ENCODE assay signal across 24 cellular contexts in genomic region chr20:36546111-36546736, GRCh38. TPM values are rescaled to one million over a fixed set of nuclear protein-coding genes. Genes with fewer than 3 reads are reported as not detected.
A peak's percentile ranks its signal among the peaks of the same experiment; 100 is the strongest.
DNase-seq lines count a peak whose midpoint lies in the region; ATAC-seq, FAIRE-seq and TF ChIP-seq lines count a peak whose summit lies in the region.
"Had no signal": no experiment of that assay in that cellular context is flagged by ENCODE, and none has a peak within 500 bp of the region (broad histone marks: within the 10 kb centered on the region; RNA-seq: fewer than 3 reads in every experiment).

No MANE protein-coding gene starts in this region.

- CTCF ChIA-PET in MCF 10A (lab: Yijun Ruan, JAX): interaction anchor here (0.6 to 1.4 kb wide), 8 partner anchors 23 to 641 kb away, joined by 3 to 6 read pairs (median 3); partner anchors contain the start of gene RAB5IF

- H3K9ac ChIP-seq in astrocyte (ENCODE audit: low read length): peak overlapping the region; percentile 22
- H3K9ac ChIP-seq: parathyroid adenoma had no signal

- H3K27me3 ChIP-seq in breast epithelium (no peaks in the 10 kb centered on the region), astrocyte (ENCODE audit: insufficient read depth, low read length) (no peaks in the 10 kb centered on the region), tibial artery (no peaks in the 10 kb centered on the region)
- H3K27me3 ChIP-seq: heart right ventricle had no signal

- BruUV-seq in MCF 10A (replicated peaks; lab: Mats Ljungman, UMichigan): no TSS peak

- H3K4me1 Mint-ChIP-seq in MCF 10A (ENCODE audit: insufficient read depth, unreplicated experiment) (peaks cover 8% of the 10 kb centered on the region), astrocyte (ENCODE audit: low read depth, unreplicated experiment) (peaks cover 40% of the 10 kb centered on the region), nephron progenitor cell (peaks cover 48% of the 10 kb centered on the region)
- H3K4me1 Mint-ChIP-seq in naive thymus-derived CD8-positive, alpha-beta T cell: peaks cover 0 to 10% (median 4%) of the 10 kb centered on the region in 4 donors

- TF ChIP-seq CTCF in breast epithelium (IDR thresholded peaks at IDR 0.05) (no peak), MCF 10A (IDR thresholded peaks at IDR 0.05; ENCODE audit: unreplicated experiment) (no peak), astrocyte (IDR thresholded peaks at IDR 0.05; ENCODE audit: insufficient read depth, low read depth, low read length) (no peak), nephron progenitor cell (IDR thresholded peaks at IDR 0.05) (no peak), tibial artery (IDR thresholded peaks at IDR 0.05) (no peak)

- H3K4me3 ChIP-seq in breast epithelium (peak overlapping the region in 1 of 3 donors; percentile 16), astrocyte (ENCODE audit: insufficient read depth, low read depth, low read length) (no peak overlapping the region), tibial artery (peak overlapping the region; percentile 85 to 99)
- H3K4me3 ChIP-seq: A549; BLaER1 treated with 17β-estradiol and CSF1 and Interleukin-3, amounts not matched to agents 10 nM and 100 nM; heart right ventricle; left lung had no signal

- H3K4me1 ChIP-seq in breast epithelium (peaks cover 0 to 7% of the 10 kb centered on the region in 2 donors), astrocyte (ENCODE audit: insufficient read depth, low read length) (peaks cover 32% of the 10 kb centered on the region), tibial artery (peaks cover 0 to 80% (median 59%) of the 10 kb centered on the region in 4 donors)

- H3K4me2 ChIP-seq in astrocyte (ENCODE audit: low read length): no peak overlapping the region
- H3K4me2 ChIP-seq: A549; BLaER1 treated with 17β-estradiol and CSF1 and Interleukin-3, amounts not matched to agents 10 nM and 100 nM had no signal

- H3K27ac ChIP-seq in breast epithelium (peak overlapping the region; percentile 44 to 54), astrocyte (ENCODE audit: low read depth, low read length) (no peak overlapping the region), tibial artery (peak overlapping the region; percentile 97 to 99)
- H3K27ac ChIP-seq: A549; BLaER1 treated with 17β-estradiol and CSF1 and Interleukin-3, amounts not matched to agents 10 nM and 100 nM; left lung; parathyroid adenoma had no signal

- intact Hi-C loops in breast epithelium (cut with DNase I; ENCODE audit: low total_unique reads): no loop called here
- intact Hi-C loops in MCF 10A (cut with micrococcal nuclease): no loop called here
- intact Hi-C loops in tibial artery (cut with DNase I; ENCODE audit: low total_unique reads): no loop called here

- DNase-seq in breast epithelium (ENCODE audit: low spot score in 2 of 2): no peak
- DNase-seq in MCF 10A (ENCODE audit: unreplicated experiment): no peak
- no peak for DNase-seq in astrocyte (ENCODE audit: low read depth)
- no peak for DNase-seq in nephron progenitor cell
- peak in 1 of 2 donors; percentile 68 for DNase-seq in tibial artery
- DNase-seq in naive thymus-derived CD8-positive, alpha-beta T cell: no peak
- DNase-seq in SHP77 (lab: John Stamatoyannopoulos, UW): no peak
- DNase-seq in activated T-cell treated with anti-CD3 and anti-CD28 coated beads, Interleukin-2, amount 50 U/mL, for 48 hours: no peak
- DNase-seq: activated CD4-positive, alpha-beta T cell treated with anti-CD3 and anti-CD28 coated beads for 48 hours; Calu3; EL; heart right ventricle; left lung; NCI-H1417 treated with DMSO at 0.1 percent for 48 hours; NCI-H526; stimulated activated CD4-positive, alpha-beta T cell treated with anti-CD3 and anti-CD28 coated beads, Interleukin-1b, Interleukin-23, amount 100 ng/mL, for 48 hours; stimulated activated naive CD4-positive, alpha-beta T cell treated with Interleukin-2 at 50 U/mL for 16 hours had no signal

- H3K27me3 Mint-ChIP-seq in MCF 10A (ENCODE audit: insufficient read depth, unreplicated experiment) (no peaks in the 10 kb centered on the region), astrocyte (ENCODE audit: low read depth, unreplicated experiment) (no peaks in the 10 kb centered on the region), nephron progenitor cell (ENCODE audit: low read depth, poor library complexity) (peaks cover 3% of the 10 kb centered on the region)
- no peaks in the 10 kb centered on the region for H3K27me3 Mint-ChIP-seq in naive thymus-derived CD8-positive, alpha-beta T cell

- H3K27ac Mint-ChIP-seq in MCF 10A (ENCODE audit: low read depth, unreplicated experiment) (no peak overlapping the region), astrocyte (ENCODE audit: unreplicated experiment) (peak overlapping the region; percentile 66), nephron progenitor cell (peak overlapping the region; percentile 85)
- peak overlapping the region in 3 of 10 donors; percentile 20 to 70 (median 43) for H3K27ac Mint-ChIP-seq in naive thymus-derived CD8-positive, alpha-beta T cell

- peaks cover 96% of the 10 kb centered on the region for H4K20me1 ChIP-seq in astrocyte (ENCODE audit: insufficient read depth, low read length)
- H4K20me1 ChIP-seq: BLaER1 treated with 17β-estradiol and CSF1 and Interleukin-3, amounts not matched to agents 10 nM and 100 nM had no signal

- H3K79me2 ChIP-seq in astrocyte (ENCODE audit: insufficient read depth, low read length): peaks cover 61% of the 10 kb centered on the region

- H3K36me3 ChIP-seq in breast epithelium: no peaks in the 10 kb centered on the region
- H3K36me3 ChIP-seq in astrocyte (ENCODE audit: insufficient read depth, low read length): peaks cover 30% of the 10 kb centered on the region
- H3K36me3 ChIP-seq in tibial artery: peaks cover 48 to 59% (median 53%) of the 10 kb centered on the region in 3 donors
- H3K36me3 ChIP-seq: BLaER1 treated with 17β-estradiol and CSF1 and Interleukin-3, amounts not matched to agents 10 nM and 100 nM had no signal

- POLR2A ChIA-PET in MCF 10A (lab: Yijun Ruan, JAX): interaction anchor here (0.6 kb wide), 1 partner anchor 28 kb away, joined by 3 read pairs; no protein-coding TSS in a partner anchor
- POLR2A ChIA-PET in naive thymus-derived CD8-positive, alpha-beta T cell (lab: Charles Lee): no interaction called here

- H3K9me3 ChIP-seq in breast epithelium (no peaks in the 10 kb centered on the region), astrocyte (ENCODE audit: insufficient read depth, low read depth, low read length) (no peaks in the 10 kb centered on the region), tibial artery (no peaks in the 10 kb centered on the region)
- H3K9me3 ChIP-seq: A549; BLaER1 treated with 17β-estradiol and CSF1 and Interleukin-3, amounts not matched to agents 10 nM and 100 nM; heart right ventricle; left lung had no signal

- no peak overlapping the region for H3K4me3 Mint-ChIP-seq in MCF 10A (ENCODE audit: unreplicated experiment)
- peak overlapping the region; percentile 27 for H3K4me3 Mint-ChIP-seq in astrocyte (ENCODE audit: unreplicated experiment)
- H3K4me3 Mint-ChIP-seq in nephron progenitor cell: no peak overlapping the region
- no peak overlapping the region for H3K4me3 Mint-ChIP-seq in naive thymus-derived CD8-positive, alpha-beta T cell

- H3K9me3 Mint-ChIP-seq in MCF 10A (ENCODE audit: unreplicated experiment) (no peaks in the 10 kb centered on the region), astrocyte (ENCODE audit: unreplicated experiment) (no peaks in the 10 kb centered on the region), nephron progenitor cell (no peaks in the 10 kb centered on the region)
- no peaks in the 10 kb centered on the region for H3K9me3 Mint-ChIP-seq in naive thymus-derived CD8-positive, alpha-beta T cell

- H3K36me3 Mint-ChIP-seq in MCF 10A (ENCODE audit: insufficient read depth, unreplicated experiment) (peaks cover 8% of the 10 kb centered on the region), astrocyte (ENCODE audit: low read depth, unreplicated experiment) (peaks cover 23% of the 10 kb centered on the region), nephron progenitor cell (ENCODE audit: low read depth) (peaks cover 15% of the 10 kb centered on the region)
- H3K36me3 Mint-ChIP-seq in naive thymus-derived CD8-positive, alpha-beta T cell: no peaks in the 10 kb centered on the region

- no peak for FAIRE-seq in astrocyte (lab: Jason Lieb, UNC)
- FAIRE-seq: A549, bronchial epithelial cell, endothelial cell of umbilical vein, GM18507, TTC549 had no signal

- no peak for ATAC-seq in naive thymus-derived CD8-positive, alpha-beta T cell
- ATAC-seq: A549, heart right ventricle, left lung had no signal

- no peak overlapping the region for H2AFZ ChIP-seq in astrocyte (ENCODE audit: low read depth, low read length)
- H2AFZ ChIP-seq: parathyroid adenoma had no signal

- TF ChIP-seq POLR2A in breast epithelium (IDR thresholded peaks at IDR 0.05): no peak

RNA-seq across cellular contexts. Expression of gene MYL9, which starts 4.9 kb away (rescaled TPM):
- 100 to 1,000 TPM in 1 of 3 donors, 10 to 100 TPM in 2; 72.9 to 112 (median 91.8) TPM for total RNA-seq in breast epithelium
- 4.3 and 7.9 TPM in 2 replicates for total RNA-seq in MCF 10A (2022)
- 1,166 and 1,247 TPM in 2 replicates for total RNA-seq in astrocyte
- total RNA-seq in naive thymus-derived CD8-positive, alpha-beta T cell: not detected
- under 1 TPM in 1 of 3 donors, not detected in 2; 0.05 TPM for polyA plus RNA-seq in naive thymus-derived CD8-positive, alpha-beta T cell

RNA-seq across cellular contexts. Expression of gene TGIF2, which starts 27.2 kb away (rescaled TPM):
- total RNA-seq in breast epithelium: 10 to 100 TPM in 2 of 3 donors, 1 to 10 TPM in 1; 9.9 to 14.3 (median 13.4) TPM
- 5.9 and 9.7 TPM in 2 replicates for total RNA-seq in MCF 10A (2022)
- 24.4 and 27.8 TPM in 2 replicates for total RNA-seq in astrocyte
- 10 to 100 TPM; 37.8 to 38.4 TPM for total RNA-seq in naive thymus-derived CD8-positive, alpha-beta T cell
- 10 to 100 TPM; 25.7 to 36.8 (median 30.8) TPM for polyA plus RNA-seq in naive thymus-derived CD8-positive, alpha-beta T cell

RNA-seq across cellular contexts. Expression of gene RAB5IF, which starts 59.4 kb away (rescaled TPM):
- total RNA-seq in breast epithelium (10 to 100 TPM; 70.2 to 79.9 (median 77.7) TPM), MCF 10A (2022) (112 and 125 TPM in 2 replicates), astrocyte (105 and 117 TPM in 2 replicates)
- 10 to 100 TPM; 58.1 to 59.7 TPM for total RNA-seq in naive thymus-derived CD8-positive, alpha-beta T cell
- polyA plus RNA-seq in naive thymus-derived CD8-positive, alpha-beta T cell: 100 to 1,000 TPM; 113 to 141 (median 138) TPM

Comparison
In these comparisons a context has a peak if more than half of its experiments do, and no peak if none do; other contexts are left out.
1. RNA of gene MYL9, which starts 4.9 kb away (total RNA-seq): 1,166 to 1,247 TPM in astrocyte; 72.9 to 112 TPM in breast epithelium, 4.3 to 7.9 TPM in MCF 10A and not detected in naive thymus-derived CD8-positive, alpha-beta T cell; every median in the first group is over 10 times any median in the second.